19 cellular contexts compared by ENCODE assay signal in genomic region chr11:44002191-44003093, GRCh38. TPM values are rescaled to one million over a fixed set of nuclear protein-coding genes. Genes with fewer than 3 reads are reported as not detected.
A peak's percentile ranks its signal among the peaks of the same experiment; 100 is the strongest.
DNase-seq lines count a peak whose midpoint lies in the region; ATAC-seq and TF ChIP-seq lines count a peak whose summit lies in the region.
"Had no signal": no experiment of that assay in that cellular context is flagged by ENCODE, and none has a peak within 500 bp of the region (broad histone marks: within the 10 kb centered on the region; RNA-seq: fewer than 3 reads in every experiment).

No MANE protein-coding gene starts in this region.

- H3K36me3 Mint-ChIP-seq in progenitor cell of endocrine pancreas (ENCODE audit: insufficient read depth) = no peaks in the 10 kb centered on the region
- H3K36me3 Mint-ChIP-seq: CD4-positive, CD25-positive, alpha-beta regulatory T cell had no signal

- peaks cover 2% of the 10 kb centered on the region for H3K4me1 Mint-ChIP-seq in progenitor cell of endocrine pancreas (ENCODE audit: low read depth)
- H3K4me1 Mint-ChIP-seq: CD4-positive, CD25-positive, alpha-beta regulatory T cell had no signal

- H3K4me3 ChIP-seq in foreskin fibroblast (ENCODE audit: low read depth in 1 of 2, low read length in 2 of 2) = no peak overlapping the region
- H3K4me3 ChIP-seq: MG63 had no signal

- no peak for TF ChIP-seq CTCF in progenitor cell of endocrine pancreas (IDR thresholded peaks at IDR 0.05; ENCODE audit: unreplicated experiment)
- TF ChIP-seq CTCF in foreskin fibroblast (IDR thresholded peaks at IDR 0.05; ENCODE audit: low read depth, low read length) = no peak

- no peaks in the 10 kb centered on the region for H3K9me3 Mint-ChIP-seq in progenitor cell of endocrine pancreas (ENCODE audit: low read depth)

- peak; percentile 10 for DNase-seq in D341Med (ENCODE audit: low spot score)
- peak; percentile 25 for DNase-seq in activated CD8-positive, alpha-beta memory T cell treated with anti-CD3 and anti-CD28 coated beads, Interleukin-2, amount 50 U/mL, for 48 hours
- DNase-seq in mesenteric fat pad (ENCODE audit: low spot score) = peak; percentile 57
- DNase-seq in progenitor cell of endocrine pancreas (ENCODE audit: low spot score, unreplicated experiment) = no peak
- no peak for DNase-seq in dedifferentiated amniotic fluid mesenchymal stem cell (ENCODE audit: extremely low spot score)
- DNase-seq in foreskin fibroblast = no peak
- no peak for DNase-seq in CD1c-positive myeloid dendritic cell (ENCODE audit: extremely low spot score)
- DNase-seq: AML-193; Calu3; CD4-positive, CD25-positive, alpha-beta regulatory T cell; DMS79 treated with DMSO at 0.1 percent for 48 hours; KG1; MG63; NCI-H1105; NCI-H1694 treated with DMSO at 0.1 percent for 48 hours; NCI-H446; SIG-M5 had no signal

- H3K4me3 Mint-ChIP-seq in progenitor cell of endocrine pancreas (ENCODE audit: low read depth) = no peak overlapping the region
- H3K4me3 Mint-ChIP-seq: CD4-positive, CD25-positive, alpha-beta regulatory T cell had no signal

- H3K27ac Mint-ChIP-seq in progenitor cell of endocrine pancreas = peak overlapping the region; percentile 31

- peaks cover under 1% of the 10 kb centered on the region for H3K27me3 Mint-ChIP-seq in progenitor cell of endocrine pancreas

- no peak for ATAC-seq in HG02610 (IDR thresholded peaks at IDR 0.05; ENCODE audit: unreplicated experiment)

RNA-seq across cellular contexts. Expression of gene ACCSL, which starts 45.3 kb away (rescaled TPM):
- not detected for total RNA-seq in mesenteric fat pad
- total RNA-seq in progenitor cell of endocrine pancreas = not detected in 2 replicates
- total RNA-seq: A673; Calu3; CD4-positive, CD25-positive, alpha-beta regulatory T cell had no signal

Comparison
In these comparisons a context has a peak if more than half of its experiments do, and no peak if none do; other contexts are left out.
1. DNase-seq: peak in D341Med (single experiment), activated CD8-positive, alpha-beta memory T cell treated with anti-CD3 and anti-CD28 coated beads, Interleukin-2, amount 50 U/mL, for 48 hours (single experiment) and mesenteric fat pad (single experiment); none in progenitor cell of endocrine pancreas (single experiment), dedifferentiated amniotic fluid mesenchymal stem cell (single experiment), foreskin fibroblast (0 of 2) and CD1c-positive myeloid dendritic cell (single experiment).